ENCODE assay signal across 17 cellular contexts in the genomic region with DNA sequence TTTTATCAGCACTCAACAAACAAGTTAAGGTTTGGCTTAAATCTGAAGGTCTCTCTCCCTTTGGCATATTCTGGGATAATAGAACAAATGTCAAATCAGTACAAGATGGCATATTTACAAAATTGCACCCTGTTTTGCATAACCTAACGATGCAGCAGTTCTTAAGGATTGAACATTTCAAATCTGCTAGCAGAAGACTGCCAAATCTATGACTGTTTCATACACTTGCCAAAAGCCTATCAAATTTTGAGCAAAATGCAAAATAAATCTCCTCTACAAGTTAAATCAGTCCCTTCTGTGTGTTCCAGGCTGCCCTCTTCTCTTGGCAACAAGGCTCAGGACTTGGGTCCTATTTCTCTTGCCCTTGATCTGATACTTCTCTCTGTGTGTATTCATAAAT.
"Had no signal": no experiment of that assay in that cellular context is flagged by ENCODE, and none has a peak within 500 bp of the region (broad histone marks: within the 10 kb centered on the region; RNA-seq: fewer than 3 reads in every experiment).

No MANE protein-coding gene starts in this region.

- H3K27me3 Mint-ChIP-seq: effector memory CD8-positive, alpha-beta T cell had no signal

- H3K27ac Mint-ChIP-seq: naive B cell had no signal

- H3K4me3 ChIP-seq: lower lobe of right lung, right atrium auricular region, skin epidermis had no signal

- H3K36me3 Mint-ChIP-seq: naive B cell had no signal

- H3K4me3 Mint-ChIP-seq: effector memory CD8-positive, alpha-beta T cell; naive B cell had no signal

- H3K27ac ChIP-seq: epithelial cell of prostate, foreskin keratinocyte, lower lobe of right lung, right atrium auricular region, skin epidermis had no signal

- ATAC-seq: activated naive CD4-positive, alpha-beta T cell treated with anti-CD3 and anti-CD28 coated beads, Interleukin-2, amount 50 U/mL, for 72 hours; effector memory CD8-positive, alpha-beta T cell; foreskin keratinocyte; left cardiac atrium; lower lobe of right lung; SK-N-SH treated with all-trans-retinoic acid at 6 μM for 48 hours had no signal

- H3K27me3 ChIP-seq: foreskin keratinocyte, right atrium auricular region had no signal

- DNase-seq: activated CD8-positive, alpha-beta memory T cell treated with anti-CD3 and anti-CD28 coated beads for 24 hours; activated effector memory CD4-positive, alpha-beta T cell treated with Interleukin-2 at 50 U/mL for 16 hours; caudate nucleus; cortex of kidney; effector memory CD8-positive, alpha-beta T cell; foreskin keratinocyte; head of caudate nucleus; left cardiac atrium; lower lobe of right lung; naive B cell; posterior cingulate gyrus; T-helper 9 cell had no signal

- H3K9me3 ChIP-seq: lower lobe of right lung, right atrium auricular region had no signal

- H3K4me1 Mint-ChIP-seq: naive B cell had no signal

- H3K4me1 ChIP-seq: foreskin keratinocyte, lower lobe of right lung, right atrium auricular region had no signal

- H3K9me3 Mint-ChIP-seq: effector memory CD8-positive, alpha-beta T cell; naive B cell had no signal

- H3K36me3 ChIP-seq: right atrium auricular region had no signal
